Comparison of ENCODE assay signal across 19 cellular contexts in the genomic region with DNA sequence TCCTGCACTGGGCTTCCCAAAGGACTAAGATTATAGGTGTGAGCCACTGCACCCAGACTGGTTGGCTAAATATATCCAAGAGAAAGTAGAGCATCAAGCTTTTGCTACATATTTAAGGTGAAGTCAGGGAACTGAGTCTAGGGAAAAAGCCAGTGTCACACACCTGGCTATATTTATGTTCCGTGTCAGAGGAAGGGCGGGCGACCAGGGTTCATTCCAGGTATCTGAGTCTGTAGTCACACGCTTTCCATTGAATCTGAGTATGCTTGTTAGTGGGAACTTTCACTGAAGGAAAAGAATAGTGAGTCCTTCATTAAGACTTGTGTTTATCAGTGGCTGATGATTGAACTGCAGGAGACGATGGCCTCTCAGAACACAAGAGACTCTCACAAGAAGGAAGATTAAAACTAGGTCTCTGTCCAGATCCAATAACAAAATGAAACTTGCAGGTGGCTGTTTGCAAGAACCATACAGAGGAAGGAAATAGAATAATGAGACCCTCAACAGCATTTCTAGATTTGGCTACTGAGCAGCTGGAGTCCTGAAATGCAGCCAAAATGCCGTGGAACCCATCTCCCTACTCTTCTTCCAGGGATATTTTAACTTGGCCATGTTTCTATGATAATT.
"Had no signal": no experiment of that assay in that cellular context is flagged by ENCODE, and none has a peak within 500 bp of the region (broad histone marks: within the 10 kb centered on the region; RNA-seq: fewer than 3 reads in every experiment).

No MANE protein-coding gene starts in this region.

- H3K79me2 ChIP-seq: hepatocyte had no signal

- H3K9me3 ChIP-seq: spleen, thoracic aorta, vagina had no signal

- H3K4me3 ChIP-seq: dorsolateral prefrontal cortex, hepatocyte, spleen, thoracic aorta, vagina had no signal

- DNase-seq: activated CD4-positive, alpha-beta T cell treated with anti-CD3 and anti-CD28 coated beads for 1 hour; activated CD4-positive, alpha-beta T cell treated with anti-CD3 and anti-CD28 coated beads, Interleukin-2, amount 50 U/mL, for 1 hour; activated CD8-positive, alpha-beta T cell treated with anti-CD3 and anti-CD28 coated beads, Interleukin-2, amount 10 ng/mL, durations not matched to agents 7 days and 5 days; activated gamma-delta T cell treated with Interleukin-2 at 50 U/mL for 16 hours; aorta; dorsolateral prefrontal cortex; effector memory CD8-positive, alpha-beta T cell; foreskin melanocyte; immature natural killer cell; occipital lobe; posterior cingulate gyrus; spleen; stimulated activated CD4-positive, alpha-beta T cell treated with anti-CD3 and anti-CD28 coated beads, Interleukin-4, amount 100 ng/mL, for 24 hours; stimulated activated naive CD4-positive, alpha-beta T cell treated with Interleukin-2 at 50 U/mL for 16 hours had no signal

- H3K4me1 ChIP-seq: spleen had no signal

- H3K4me2 ChIP-seq: hepatocyte had no signal

- H3K36me3 ChIP-seq: spleen, thoracic aorta, vagina had no signal

- H2AFZ ChIP-seq: hepatocyte had no signal

- H3K27ac ChIP-seq: dorsolateral prefrontal cortex, hepatocyte, spleen, thoracic aorta, vagina had no signal

- H3K27me3 ChIP-seq: vagina had no signal

- ATAC-seq: activated CD8-positive, alpha-beta T cell treated with anti-CD3 and anti-CD28 coated beads, Interleukin-2, amount 10 ng/mL, durations not matched to agents 7 days and 5 days; activated naive CD4-positive, alpha-beta T cell treated with anti-CD3 and anti-CD28 coated beads, Interleukin-2, amount 50 U/mL, for 72 hours; effector memory CD8-positive, alpha-beta T cell; esophagus mucosa had no signal
